In genomic region chr17:60510031-60510430, GRCh38 we compare ENCODE assay signal across 27 cellular contexts.
"Had no signal": no experiment of that assay in that cellular context is flagged by ENCODE, and none has a peak within 500 bp of the region (broad histone marks: within the 10 kb centered on the region; RNA-seq: fewer than 3 reads in every experiment).

No MANE protein-coding gene starts in this region.

- ATAC-seq: heart right ventricle; naive thymus-derived CD8-positive, alpha-beta T cell; T-helper 17 cell had no signal

- H3K27ac Mint-ChIP-seq: activated CD4-positive, alpha-beta memory T cell treated with anti-CD3 and anti-CD28 coated beads for 36 hours; activated CD4-positive, alpha-beta T cell treated with anti-CD3 and anti-CD28 coated beads, Interleukin-2, amount 10 ng/mL, durations not matched to agents 24 days and 14 days; dendritic cell treated with granulocyte-macrophage colony-stimulating factor and Interleukin-4, amounts not matched to agents 40 ng/mL and 50 ng/mL, for 4 days; stimulated activated naive CD8-positive, alpha-beta T cell treated with anti-CD3 and anti-CD28 coated beads, Interleukin-15, Interleukin-2, amounts not matched to agents 100 ng/mL and 50 ng/mL, for 24 hours; type B pancreatic cell had no signal

- H3K4me3 ChIP-seq: breast epithelium, esophagus muscularis mucosa, heart right ventricle, right atrium auricular region, spleen, thoracic aorta, vagina had no signal

- H3K4me1 ChIP-seq: breast epithelium had no signal

- H3K36me3 ChIP-seq: breast epithelium, thoracic aorta had no signal

- H3K9me3 ChIP-seq: breast epithelium, esophagus muscularis mucosa, heart right ventricle, right atrium auricular region, spleen, thoracic aorta, vagina had no signal

- H3K9me3 Mint-ChIP-seq: activated CD4-positive, alpha-beta memory T cell treated with anti-CD3 and anti-CD28 coated beads for 36 hours; activated CD4-positive, alpha-beta T cell treated with anti-CD3 and anti-CD28 coated beads, Interleukin-2, amount 10 ng/mL, durations not matched to agents 24 days and 14 days; dendritic cell treated with granulocyte-macrophage colony-stimulating factor and Interleukin-4, amounts not matched to agents 40 ng/mL and 50 ng/mL, for 4 days; memory B cell; naive thymus-derived CD8-positive, alpha-beta T cell; neural crest cell; stimulated activated naive CD8-positive, alpha-beta T cell treated with anti-CD3 and anti-CD28 coated beads, Interleukin-15, Interleukin-2, amounts not matched to agents 100 ng/mL and 50 ng/mL, for 24 hours; type B pancreatic cell had no signal

- H3K27ac ChIP-seq: breast epithelium, esophagus muscularis mucosa, heart right ventricle, right atrium auricular region, spleen, thoracic aorta, vagina, WERI-Rb-1 had no signal

- H3K27me3 Mint-ChIP-seq: activated CD4-positive, alpha-beta memory T cell treated with anti-CD3 and anti-CD28 coated beads for 36 hours; activated CD4-positive, alpha-beta T cell treated with anti-CD3 and anti-CD28 coated beads, Interleukin-2, amount 10 ng/mL, durations not matched to agents 24 days and 14 days; dendritic cell treated with granulocyte-macrophage colony-stimulating factor and Interleukin-4, amounts not matched to agents 40 ng/mL and 50 ng/mL, for 4 days; memory B cell; naive thymus-derived CD8-positive, alpha-beta T cell; stimulated activated naive CD8-positive, alpha-beta T cell treated with anti-CD3 and anti-CD28 coated beads, Interleukin-15, Interleukin-2, amounts not matched to agents 100 ng/mL and 50 ng/mL, for 24 hours; T-helper 17 cell; type B pancreatic cell had no signal

- H3K4me3 Mint-ChIP-seq: activated CD4-positive, alpha-beta memory T cell treated with anti-CD3 and anti-CD28 coated beads for 36 hours; activated CD4-positive, alpha-beta T cell treated with anti-CD3 and anti-CD28 coated beads, Interleukin-2, amount 10 ng/mL, durations not matched to agents 24 days and 14 days; dendritic cell treated with granulocyte-macrophage colony-stimulating factor and Interleukin-4, amounts not matched to agents 40 ng/mL and 50 ng/mL, for 4 days; memory B cell; naive thymus-derived CD8-positive, alpha-beta T cell; neural crest cell; stimulated activated naive CD8-positive, alpha-beta T cell treated with anti-CD3 and anti-CD28 coated beads, Interleukin-15, Interleukin-2, amounts not matched to agents 100 ng/mL and 50 ng/mL, for 24 hours; T-helper 17 cell; type B pancreatic cell had no signal

- H3K27me3 ChIP-seq: breast epithelium, esophagus muscularis mucosa, heart right ventricle, right atrium auricular region, spleen, vagina had no signal

- DNase-seq: activated CD4-positive, alpha-beta memory T cell treated with anti-CD3 and anti-CD28 coated beads for 36 hours; activated CD4-positive, alpha-beta T cell treated with anti-CD3 and anti-CD28 coated beads, Interleukin-2, amount 10 ng/mL, durations not matched to agents 24 days and 14 days; activated CD4-positive, CD25-positive, alpha-beta regulatory T cell treated with anti-CD3 and anti-CD28 coated beads, Interleukin-2, amount 50 U/mL, for 72 hours; activated CD8-positive, alpha-beta memory T cell treated with anti-CD3 and anti-CD28 coated beads, Interleukin-2, amount 50 U/mL, for 4 hours; activated gamma-delta T cell; activated naive CD4-positive, alpha-beta T cell treated with anti-CD3 and anti-CD28 coated beads, Interleukin-2, amount 50 U/mL, for 16 hours; activated T-cell treated with anti-CD3 and anti-CD28 coated beads, Interleukin-2, amount 50 U/mL, for 1 hour; central memory CD4-positive, alpha-beta T cell; effector CD4-positive, alpha-beta T cell; foreskin melanocyte; heart right ventricle; naive thymus-derived CD8-positive, alpha-beta T cell; nucleus accumbens; spleen; T-helper 17 cell; T1000; WERI-Rb-1 had no signal
